Comparison of ENCODE assay signal across 23 cellular contexts in the genomic region with DNA sequence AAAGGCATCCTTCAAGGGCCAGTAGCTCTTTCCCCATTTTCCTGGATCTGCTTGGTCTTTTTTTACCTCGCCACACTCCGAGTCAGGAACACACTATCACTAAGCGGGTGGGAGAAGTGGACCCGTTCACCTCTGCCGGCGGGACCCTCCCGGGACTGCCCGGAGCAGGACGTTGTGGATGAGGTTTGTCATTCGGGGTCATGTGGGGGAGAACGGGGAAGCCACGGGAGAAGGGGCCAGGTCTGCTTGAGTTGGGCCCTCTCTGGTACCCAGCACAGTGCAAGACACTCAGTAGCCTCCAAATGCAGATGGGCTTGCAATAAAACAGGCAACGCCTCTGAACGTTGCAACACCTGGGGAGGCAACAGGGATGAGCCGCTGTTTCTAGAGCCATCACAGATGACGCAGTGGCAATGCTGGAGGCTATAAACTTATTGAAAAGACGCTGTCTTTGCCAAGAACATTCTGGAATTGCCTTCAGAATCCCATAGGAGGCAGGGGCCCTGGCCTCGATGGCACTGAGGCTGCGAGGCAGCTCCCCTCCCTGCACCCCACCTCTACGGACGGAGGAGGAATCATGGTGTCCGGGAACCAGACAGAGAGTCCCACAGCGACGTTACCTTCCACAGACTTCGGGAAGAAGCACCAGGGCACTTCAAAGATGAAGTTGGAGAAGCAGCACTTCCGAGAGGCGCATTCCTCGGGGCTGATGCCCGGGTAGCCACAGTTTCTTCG. TPM values are rescaled to one million over a fixed set of nuclear protein-coding genes. Genes with fewer than 3 reads are reported as not detected.
DNase-seq lines count a peak whose midpoint lies in the region; ATAC-seq and TF ChIP-seq lines count a peak whose summit lies in the region.
"Had no signal": no experiment of that assay in that cellular context is flagged by ENCODE, and none has a peak within 500 bp of the region (broad histone marks: within the 10 kb centered on the region; RNA-seq: fewer than 3 reads in every experiment).

No MANE protein-coding gene starts in this region.

- H3K27me3 ChIP-seq in GM23338 (ENCODE audit: insufficient read depth) (no peaks in the 10 kb centered on the region), spleen (replicated peaks in 1 of 7) (peaks cover 0 to 32% (median 0%) of the 10 kb centered on the region in 7 donors)
- no peaks in the 10 kb centered on the region for H3K27me3 ChIP-seq in CD4-positive, alpha-beta memory T cell (ENCODE audit: insufficient read depth, low read length)
- H3K27me3 ChIP-seq: Peyer's patch, SJSA1 had no signal

- H2AFZ ChIP-seq in GM23338: peak overlapping the region; percentile 32; the same call in 1 of the 2 replicates

- H3K4me3 Mint-ChIP-seq in activated CD4-positive, alpha-beta memory T cell treated with anti-CD3 and anti-CD28 coated beads, Interleukin-2, amount 10 ng/mL, durations not matched to agents 7 days and 5 days: no peak overlapping the region
- H3K4me3 Mint-ChIP-seq in activated CD4-positive, alpha-beta memory T cell treated with anti-CD3 and anti-CD28 coated beads for 36 hours: no peak overlapping the region
- H3K4me3 Mint-ChIP-seq in GM23338: no peak overlapping the region
- no peak overlapping the region for H3K4me3 Mint-ChIP-seq in CD4-positive, alpha-beta memory T cell

- H4K20me1 ChIP-seq in GM23338 (replicated peaks; ENCODE audit: insufficient read depth): no peaks in the 10 kb centered on the region

- H3K27me3 Mint-ChIP-seq in activated CD4-positive, alpha-beta memory T cell treated with anti-CD3 and anti-CD28 coated beads, Interleukin-2, amount 10 ng/mL, durations not matched to agents 7 days and 5 days: no peaks in the 10 kb centered on the region
- H3K27me3 Mint-ChIP-seq in activated CD4-positive, alpha-beta memory T cell treated with anti-CD3 and anti-CD28 coated beads for 36 hours: no peaks in the 10 kb centered on the region
- peaks cover 9% of the 10 kb centered on the region for H3K27me3 Mint-ChIP-seq in GM23338 (ENCODE audit: insufficient read depth, low read depth, poor library complexity)
- H3K27me3 Mint-ChIP-seq in CD4-positive, alpha-beta memory T cell: peaks cover 0 to 2% of the 10 kb centered on the region in 2 donors

- H3K79me2 ChIP-seq in GM23338 (replicated peaks; ENCODE audit: insufficient read depth): no peaks in the 10 kb centered on the region

- no peak for ATAC-seq in GM23338
- ATAC-seq: HCT116 had no signal

- no peaks in the 10 kb centered on the region for H3K36me3 Mint-ChIP-seq in activated CD4-positive, alpha-beta memory T cell treated with anti-CD3 and anti-CD28 coated beads, Interleukin-2, amount 10 ng/mL, durations not matched to agents 7 days and 5 days (ENCODE audit: low read depth)
- H3K36me3 Mint-ChIP-seq in activated CD4-positive, alpha-beta memory T cell treated with anti-CD3 and anti-CD28 coated beads for 36 hours: no peaks in the 10 kb centered on the region
- no peaks in the 10 kb centered on the region for H3K36me3 Mint-ChIP-seq in GM23338 (ENCODE audit: low read depth)
- H3K36me3 Mint-ChIP-seq in CD4-positive, alpha-beta memory T cell: no peaks in the 10 kb centered on the region

- no peaks in the 10 kb centered on the region for H3K4me1 ChIP-seq in GM23338 (ENCODE audit: insufficient read depth)
- no peaks in the 10 kb centered on the region for H3K4me1 ChIP-seq in spleen
- no peaks in the 10 kb centered on the region for H3K4me1 ChIP-seq in CD4-positive, alpha-beta memory T cell (ENCODE audit: insufficient read depth, low read length)
- H3K4me1 ChIP-seq: Peyer's patch, SJSA1 had no signal

- intact Hi-C loops in activated CD4-positive, alpha-beta memory T cell treated with anti-CD3 and anti-CD28 coated beads for 36 hours (cut with micrococcal nuclease): no loop called here
- intact Hi-C loops in spleen (cut with DNase I; ENCODE audit: low total_unique reads): no loop called here
- intact Hi-C loops in CD4-positive, alpha-beta memory T cell (cut with micrococcal nuclease): no loop called here

- CTCF ChIA-PET in activated CD4-positive, alpha-beta memory T cell treated with anti-CD3 and anti-CD28 coated beads, Interleukin-2, amount 10 ng/mL, durations not matched to agents 7 days and 5 days (lab: Charles Lee): no interaction called here
- CTCF ChIA-PET in activated CD4-positive, alpha-beta memory T cell treated with anti-CD3 and anti-CD28 coated beads for 36 hours (lab: Charles Lee): interaction anchor here (0.7 kb wide), 1 partner anchor 9 kb away, joined by 3 read pairs; no protein-coding TSS in a partner anchor
- CTCF ChIA-PET in CD4-positive, alpha-beta memory T cell (lab: Charles Lee; ENCODE audit: partially characterized antibody): no interaction called here

- no peak for TF ChIP-seq POLR2A in spleen (IDR thresholded peaks at IDR 0.05)

- no peaks in the 10 kb centered on the region for H3F3A ChIP-seq in GM23338 (replicated peaks; ENCODE audit: low read depth)

- H3K4me2 ChIP-seq in GM23338: no peak overlapping the region

- H3K9me3 ChIP-seq in spleen: no peaks in the 10 kb centered on the region
- H3K9me3 ChIP-seq in CD4-positive, alpha-beta memory T cell (ENCODE audit: control insufficient read depth in 1 of 2, low read length in 2 of 2): no peaks in the 10 kb centered on the region
- H3K9me3 ChIP-seq: Peyer's patch, SJSA1 had no signal

- no peaks in the 10 kb centered on the region for H3K9me3 Mint-ChIP-seq in activated CD4-positive, alpha-beta memory T cell treated with anti-CD3 and anti-CD28 coated beads, Interleukin-2, amount 10 ng/mL, durations not matched to agents 7 days and 5 days
- no peaks in the 10 kb centered on the region for H3K9me3 Mint-ChIP-seq in activated CD4-positive, alpha-beta memory T cell treated with anti-CD3 and anti-CD28 coated beads for 36 hours
- H3K9me3 Mint-ChIP-seq in GM23338: no peaks in the 10 kb centered on the region
- H3K9me3 Mint-ChIP-seq in CD4-positive, alpha-beta memory T cell: no peaks in the 10 kb centered on the region

- no peaks in the 10 kb centered on the region for H3K9me2 ChIP-seq in GM23338 (ENCODE audit: insufficient read depth)

- H3K36me3 ChIP-seq in GM23338 (ENCODE audit: insufficient read depth) (no peaks in the 10 kb centered on the region), spleen (no peaks in the 10 kb centered on the region)
- no peaks in the 10 kb centered on the region for H3K36me3 ChIP-seq in CD4-positive, alpha-beta memory T cell (ENCODE audit: insufficient read depth, low read length)
- H3K36me3 ChIP-seq: Peyer's patch, SJSA1 had no signal

- no peak for TF ChIP-seq CTCF in GM23338 (conservative IDR thresholded peaks at IDR 0.05; ENCODE audit: low read depth in 2 of 2)
- TF ChIP-seq CTCF in spleen (IDR thresholded peaks at IDR 0.05 in 8 of 11, conservative IDR thresholded peaks at IDR 0.05 in 3 of 11): no peak

- no peak overlapping the region for H3K27ac Mint-ChIP-seq in activated CD4-positive, alpha-beta memory T cell treated with anti-CD3 and anti-CD28 coated beads, Interleukin-2, amount 10 ng/mL, durations not matched to agents 7 days and 5 days
- no peak overlapping the region for H3K27ac Mint-ChIP-seq in activated CD4-positive, alpha-beta memory T cell treated with anti-CD3 and anti-CD28 coated beads for 36 hours
- no peak overlapping the region for H3K27ac Mint-ChIP-seq in GM23338
- H3K27ac Mint-ChIP-seq in CD4-positive, alpha-beta memory T cell: no peak overlapping the region

- POLR2A ChIA-PET in activated CD4-positive, alpha-beta memory T cell treated with anti-CD3 and anti-CD28 coated beads, Interleukin-2, amount 10 ng/mL, durations not matched to agents 7 days and 5 days (lab: Charles Lee): no interaction called here
- POLR2A ChIA-PET in activated CD4-positive, alpha-beta memory T cell treated with anti-CD3 and anti-CD28 coated beads for 36 hours (lab: Charles Lee): interaction anchor here (0.6 kb wide), 1 partner anchor 793 kb away, joined by 5 read pairs; no protein-coding TSS in a partner anchor
- POLR2A ChIA-PET in CD4-positive, alpha-beta memory T cell (lab: Charles Lee; ENCODE audit: partially characterized antibody): interaction anchor here (1.2 kb wide), 1 partner anchor 57 kb away, joined by 3 read pairs; a partner anchor contains a TSS

- H3K4me1 Mint-ChIP-seq in activated CD4-positive, alpha-beta memory T cell treated with anti-CD3 and anti-CD28 coated beads, Interleukin-2, amount 10 ng/mL, durations not matched to agents 7 days and 5 days: no peaks in the 10 kb centered on the region
- H3K4me1 Mint-ChIP-seq in activated CD4-positive, alpha-beta memory T cell treated with anti-CD3 and anti-CD28 coated beads for 36 hours (ENCODE audit: low read depth): no peaks in the 10 kb centered on the region
- no peaks in the 10 kb centered on the region; the same call in 2 of the 3 replicates for H3K4me1 Mint-ChIP-seq in GM23338
- H3K4me1 Mint-ChIP-seq in CD4-positive, alpha-beta memory T cell: no peaks in the 10 kb centered on the region

- H3K27ac ChIP-seq in GM23338 (ENCODE audit: low read depth): no peak overlapping the region
- no peak overlapping the region for H3K27ac ChIP-seq in spleen
- H3K27ac ChIP-seq in CD4-positive, alpha-beta memory T cell (ENCODE audit: low read depth, low read length): no peak overlapping the region
- H3K27ac ChIP-seq: Peyer's patch, SJSA1 had no signal

- peak; percentile 7 for DNase-seq in activated CD4-positive, alpha-beta memory T cell treated with anti-CD3 and anti-CD28 coated beads, Interleukin-2, amount 10 ng/mL, durations not matched to agents 7 days and 5 days
- DNase-seq in activated CD4-positive, alpha-beta memory T cell treated with anti-CD3 and anti-CD28 coated beads for 36 hours: no peak
- DNase-seq in GM23338 (ENCODE audit: low spot score) (no peak), islet precursor cell (peak; percentile 40), spleen (peak; percentile 52), NCI-H1930 (lab: John Stamatoyannopoulos, UW) (no peak), NCI-H526 (lab: John Stamatoyannopoulos, UW) (no peak)
- DNase-seq in CD4-positive, alpha-beta memory T cell: no peak
- DNase-seq: 8988T, C1 segment of cervical spinal cord, DMS53, GDM1, GOT3, KG1, NCI-H1092, NCI-H1436, NCI-H187 treated with DMSO at 0.1 percent for 48 hours, NCI-H2227 treated with DMSO at 0.1 percent for 48 hours, NCI-H510A, NCI-H774, Peyer's patch had no signal

- WGBS in spleen, 5 donors: 89 to 95% (median 90%) methylated on average over 30 of the region's 30 CpGs

- no peak overlapping the region for H3K4me3 ChIP-seq in GM23338
- H3K4me3 ChIP-seq in spleen: no peak overlapping the region
- no peak overlapping the region for H3K4me3 ChIP-seq in CD4-positive, alpha-beta memory T cell (ENCODE audit: low read length in 2 of 2)
- H3K4me3 ChIP-seq: Peyer's patch, SJSA1 had no signal

RNA-seq across cellular contexts. Expression of a gene that starts 3.8 kb away (rescaled TPM):
- not detected for total RNA-seq in activated CD4-positive, alpha-beta memory T cell treated with anti-CD3 and anti-CD28 coated beads, Interleukin-2, amount 10 ng/mL, durations not matched to agents 7 days and 5 days
- total RNA-seq in activated CD4-positive, alpha-beta memory T cell treated with anti-CD3 and anti-CD28 coated beads for 36 hours: not detected
- total RNA-seq in GM23338 (2014; rRNA removed; shearing (Covaris generic)): not detected in 2 replicates
- polyA plus RNA-seq in GM23338 (2016; fragmentation: Nextera tagmentation; extraction: Ambion mirVana): not detected in 2 replicates
- total RNA-seq in spleen: not detected
- under 1 TPM in 1 of 3 donors, not detected in 2; 0.14 TPM for polyA plus RNA-seq in spleen
- not detected for total RNA-seq in CD4-positive, alpha-beta memory T cell
- not detected for polyA plus RNA-seq in CD4-positive, alpha-beta memory T cell
- total RNA-seq: SJSA1 had no signal

RNA-seq across cellular contexts. Expression of a gene that starts 19.3 kb away (rescaled TPM):
- not detected for total RNA-seq in activated CD4-positive, alpha-beta memory T cell treated with anti-CD3 and anti-CD28 coated beads, Interleukin-2, amount 10 ng/mL, durations not matched to agents 7 days and 5 days
- not detected for total RNA-seq in activated CD4-positive, alpha-beta memory T cell treated with anti-CD3 and anti-CD28 coated beads for 36 hours
- not detected in 2 replicates for total RNA-seq in GM23338 (2014; rRNA removed; shearing (Covaris generic))
- polyA plus RNA-seq in GM23338 (2016; fragmentation: Nextera tagmentation; extraction: Ambion mirVana): not detected in 2 replicates
- not detected for total RNA-seq in spleen
- not detected for polyA plus RNA-seq in spleen
- total RNA-seq in CD4-positive, alpha-beta memory T cell: not detected
- polyA plus RNA-seq in CD4-positive, alpha-beta memory T cell: not detected
- total RNA-seq: SJSA1 had no signal

RNA-seq across cellular contexts. Expression of a gene that starts 31.8 kb away (rescaled TPM):
- total RNA-seq in activated CD4-positive, alpha-beta memory T cell treated with anti-CD3 and anti-CD28 coated beads, Interleukin-2, amount 10 ng/mL, durations not matched to agents 7 days and 5 days: not detected
- not detected for total RNA-seq in activated CD4-positive, alpha-beta memory T cell treated with anti-CD3 and anti-CD28 coated beads for 36 hours
- total RNA-seq in GM23338 (2014; rRNA removed; shearing (Covaris generic)): 1.2 TPM in 1 of 2 replicates, not detected in the other
- polyA plus RNA-seq in GM23338 (2016; fragmentation: Nextera tagmentation; extraction: Ambion mirVana) (3.1 and 3.3 TPM in 2 replicates), spleen (10 to 100 TPM; 28.9 to 77.8 (median 48.3) TPM)
- 100 to 1,000 TPM in 2 of 7 donors, 10 to 100 TPM in 5; 38.1 to 123 (median 72.9) TPM for total RNA-seq in spleen
- total RNA-seq in CD4-positive, alpha-beta memory T cell: not detected
- polyA plus RNA-seq in CD4-positive, alpha-beta memory T cell: not detected
- total RNA-seq: SJSA1 had no signal

RNA-seq across cellular contexts. Expression of a gene that starts 48.8 kb away (rescaled TPM):
- 10 to 100 TPM; 24.6 to 24.8 TPM for total RNA-seq in activated CD4-positive, alpha-beta memory T cell treated with anti-CD3 and anti-CD28 coated beads, Interleukin-2, amount 10 ng/mL, durations not matched to agents 7 days and 5 days
- total RNA-seq in activated CD4-positive, alpha-beta memory T cell treated with anti-CD3 and anti-CD28 coated beads for 36 hours: 10 to 100 TPM; 47.6 to 49.8 TPM
- total RNA-seq in GM23338 (2014; rRNA removed; shearing (Covaris generic)): 0.17 TPM in 1 of 2 replicates, not detected in the other
- not detected in 2 replicates for polyA plus RNA-seq in GM23338 (2016; fragmentation: Nextera tagmentation; extraction: Ambion mirVana)
- 1 to 10 TPM in 2 of 7 donors, under 1 TPM in 4, not detected in 1; 0.51 to 6.0 (median 0.78) TPM for total RNA-seq in spleen
- polyA plus RNA-seq in spleen: under 1 TPM; 0.22 to 0.32 (median 0.24) TPM
- 1 to 10 TPM; 1.8 to 3.2 TPM for total RNA-seq in CD4-positive, alpha-beta memory T cell
- 1 to 10 TPM; 4.2 to 4.5 TPM for polyA plus RNA-seq in CD4-positive, alpha-beta memory T cell

RNA-seq across cellular contexts. Expression of a gene that starts 56.7 kb away (rescaled TPM):
- 10 to 100 TPM; 67.8 to 70.6 TPM for total RNA-seq in activated CD4-positive, alpha-beta memory T cell treated with anti-CD3 and anti-CD28 coated beads, Interleukin-2, amount 10 ng/mL, durations not matched to agents 7 days and 5 days
- total RNA-seq in activated CD4-positive, alpha-beta memory T cell treated with anti-CD3 and anti-CD28 coated beads for 36 hours: 10 to 100 TPM; 27.2 to 29.4 TPM
- not detected in 2 replicates for total RNA-seq in GM23338 (2014; rRNA removed; shearing (Covaris generic))
- not detected in 2 replicates for polyA plus RNA-seq in GM23338 (2016; fragmentation: Nextera tagmentation; extraction: Ambion mirVana)
- 10 to 100 TPM in 5 of 7 donors, 1 to 10 TPM in 2; 7.2 to 16.3 (median 11.4) TPM for total RNA-seq in spleen
- polyA plus RNA-seq in spleen: 1 to 10 TPM; 2.6 to 4.2 (median 3.3) TPM
- total RNA-seq in CD4-positive, alpha-beta memory T cell: 10 to 100 TPM; 79.3 to 93.6 TPM
- 10 to 100 TPM; 43.1 to 58.0 TPM for polyA plus RNA-seq in CD4-positive, alpha-beta memory T cell
- total RNA-seq: SJSA1 had no signal

Comparison
In these comparisons a context has a peak if more than half of its experiments do, and no peak if none do; other contexts are left out.
1. DNase-seq: peak in activated CD4-positive, alpha-beta memory T cell treated with anti-CD3 and anti-CD28 coated beads, Interleukin-2, amount 10 ng/mL, durations not matched to agents 7 days and 5 days (single experiment), islet precursor cell (single experiment) and spleen (single experiment); none in activated CD4-positive, alpha-beta memory T cell treated with anti-CD3 and anti-CD28 coated beads for 36 hours (single experiment), GM23338 (single experiment), NCI-H1930 (0 of 2), NCI-H526 (0 of 2) and CD4-positive, alpha-beta memory T cell (0 of 5).
2. RNA of a gene that starts 31.8 kb away (total RNA-seq): 38.1 to 123 TPM in spleen; 1.2 TPM in GM23338, not detected in activated CD4-positive, alpha-beta memory T cell treated with anti-CD3 and anti-CD28 coated beads, Interleukin-2, amount 10 ng/mL, durations not matched to agents 7 days and 5 days, not detected in activated CD4-positive, alpha-beta memory T cell treated with anti-CD3 and anti-CD28 coated beads for 36 hours and not detected in CD4-positive, alpha-beta memory T cell; every median in the first group is over 10 times any median in the second.